2 cellular contexts compared by ENCODE assay signal in genomic region chr6:119109654-119110325, GRCh38.
A peak's percentile ranks its signal among the peaks of the same experiment; 100 is the strongest.
TF ChIP-seq lines count a peak whose summit lies in the region.

No MANE protein-coding gene starts in this region.

TF ChIP-seq in A549, 52 proteins besides CTCF, POLR2A, EP300 and RAD21:
- TF ChIP-seq JUNB (IDR thresholded peaks at IDR 0.05) (no peak), CEBPB (IDR thresholded peaks at IDR 0.05) (peak; percentile 26 to 33; a peak in 2 of 4 replicates)

TF ChIP-seq in HCT116, 20 proteins besides CTCF, POLR2A, EP300 and RAD21:
- TF ChIP-seq ATF3 (IDR thresholded peaks at IDR 0.05) (no peak), EZH2phosphoT487 (IDR thresholded peaks at IDR 0.05; ENCODE audit: borderline replicate concordance) (no peak), ZBTB33 (IDR thresholded peaks at IDR 0.05; ENCODE audit: extremely low read depth, insufficient replicate concordance, low read length) (no peak), CEBPB (IDR thresholded peaks at IDR 0.05; ENCODE audit: low read depth) (no peak), MAX (IDR thresholded peaks at IDR 0.05) (no peak), SRF (IDR thresholded peaks at IDR 0.05; ENCODE audit: low read depth) (no peak), EGR1 (IDR thresholded peaks at IDR 0.05; ENCODE audit: low read depth) (no peak), SIN3A (IDR thresholded peaks at IDR 0.05; ENCODE audit: low read depth) (no peak), SP1 (IDR thresholded peaks at IDR 0.05; ENCODE audit: low read depth) (no peak), ZNF274 (IDR thresholded peaks at IDR 0.05; ENCODE audit: low read depth, low read length) (no peak), JUND (IDR thresholded peaks at IDR 0.05) (no peak), TCF7L2 (IDR thresholded peaks at IDR 0.05; ENCODE audit: borderline replicate concordance, extremely low read depth, insufficient read depth, insufficient read length) (no peak), ELF1 (IDR thresholded peaks at IDR 0.05; ENCODE audit: borderline replicate concordance, low read depth) (no peak), CBX3 (IDR thresholded peaks at IDR 0.05; ENCODE audit: low read depth) (no peak), REST (IDR thresholded peaks at IDR 0.05; ENCODE audit: low read depth) (no peak), EZH2 (IDR thresholded peaks at IDR 0.05) (no peak), YY1 (IDR thresholded peaks at IDR 0.05; ENCODE audit: extremely low read depth, insufficient replicate concordance, low read depth, low read length) (no peak)
